8 cellular contexts compared by ENCODE assay signal in the genomic region with DNA sequence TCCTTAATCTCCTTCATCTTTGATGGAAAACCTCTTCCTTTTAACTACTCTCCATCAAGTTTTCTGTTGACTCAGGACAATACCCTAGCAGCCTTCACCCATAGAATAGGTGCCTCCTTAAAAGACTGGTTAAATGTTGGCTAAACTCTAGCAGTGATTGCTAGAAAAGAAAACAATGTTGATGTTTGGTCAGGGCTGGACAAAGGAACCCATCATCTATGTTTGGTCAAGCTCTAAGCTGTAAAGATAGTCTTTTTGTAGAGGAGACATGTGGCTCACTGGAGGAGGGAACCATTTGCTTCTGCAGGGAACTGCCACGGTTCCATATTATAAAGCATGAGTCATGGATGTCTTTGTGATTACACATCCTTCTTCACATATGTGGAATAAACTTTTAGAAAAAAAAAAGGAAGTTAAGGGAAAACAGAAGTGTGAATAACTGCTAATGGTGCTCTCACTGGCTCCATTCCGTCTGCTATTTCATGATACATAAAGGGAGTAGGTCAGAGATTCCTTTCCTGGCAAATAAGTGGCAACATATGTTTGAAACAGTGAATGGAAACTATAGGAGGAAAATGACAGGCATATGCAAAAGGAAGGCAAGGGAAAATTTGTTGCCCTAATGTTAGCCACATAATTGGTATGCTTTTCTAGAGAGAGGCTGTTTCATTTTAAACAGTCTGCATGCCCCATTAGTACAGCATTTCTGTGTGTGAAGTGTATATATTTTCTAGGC.
DNase-seq lines count a peak whose midpoint lies in the region; ATAC-seq and TF ChIP-seq lines count a peak whose summit lies in the region.

No MANE protein-coding gene starts in this region.

- H3K36me3 ChIP-seq in gastroesophageal sphincter = no peaks in the 10 kb centered on the region
- H3K36me3 ChIP-seq in upper lobe of right lung = no peaks in the 10 kb centered on the region

- POLR2A ChIA-PET in activated CD8-positive, alpha-beta T cell treated with anti-CD3 and anti-CD28 coated beads, Interleukin-2, amount 10 ng/mL, durations not matched to agents 7 days and 5 days (lab: Charles Lee) = no interaction called here

- intact Hi-C loops in Right ventricle myocardium inferior (cut with DNase I) = no loop called here
- intact Hi-C loops in cardiac septum (cut with DNase I) = no loop called here
- intact Hi-C loops in upper lobe of right lung (cut with DNase I) = no loop called here

- no peak overlapping the region for H3K4me3 Mint-ChIP-seq in activated CD8-positive, alpha-beta T cell treated with anti-CD3 and anti-CD28 coated beads, Interleukin-2, amount 10 ng/mL, durations not matched to agents 7 days and 5 days

- no peaks in the 10 kb centered on the region for H3K27me3 ChIP-seq in gastroesophageal sphincter
- no peaks in the 10 kb centered on the region for H3K27me3 ChIP-seq in upper lobe of right lung

- peaks cover 3% of the 10 kb centered on the region for H3K36me3 Mint-ChIP-seq in activated CD8-positive, alpha-beta T cell treated with anti-CD3 and anti-CD28 coated beads, Interleukin-2, amount 10 ng/mL, durations not matched to agents 7 days and 5 days (ENCODE audit: low read depth)

- no peak for DNase-seq in Right ventricle myocardium inferior (ENCODE audit: missing footprints)
- DNase-seq in cardiac septum (ENCODE audit: low spot score) = no peak
- peak; percentile 93 for DNase-seq in SIG-M5 treated with dmso at 0.1 percent for 504 hours (lab: John Stamatoyannopoulos, UW; ENCODE audit: unreplicated experiment)
- no peak for DNase-seq in upper lobe of right lung
- no peak for DNase-seq in activated CD8-positive, alpha-beta T cell treated with anti-CD3 and anti-CD28 coated beads, Interleukin-2, amount 10 ng/mL, durations not matched to agents 7 days and 5 days
- no peak for DNase-seq in activated CD4-positive, alpha-beta T cell treated with anti-CD3 and anti-CD28 coated beads for 48 hours

- peak; percentile 42 for ATAC-seq in Right ventricle myocardium inferior
- peak; percentile 51 for ATAC-seq in gastroesophageal sphincter
- ATAC-seq in upper lobe of right lung = peak; percentile 84
- ATAC-seq in activated CD8-positive, alpha-beta T cell treated with anti-CD3 and anti-CD28 coated beads, Interleukin-2, amount 10 ng/mL, durations not matched to agents 7 days and 5 days = no peak
- no peak for ATAC-seq in GM18511 (IDR thresholded peaks at IDR 0.05; ENCODE audit: unreplicated experiment)

- CTCF ChIA-PET in activated CD8-positive, alpha-beta T cell treated with anti-CD3 and anti-CD28 coated beads, Interleukin-2, amount 10 ng/mL, durations not matched to agents 7 days and 5 days (lab: Charles Lee) = interaction anchor here (0.7 to 2.1 kb wide), 2 partner anchors 52 to 64 kb away, joined by 4 to 10 read pairs; no protein-coding TSS in a partner anchor

- TF ChIP-seq CTCF in gastroesophageal sphincter (IDR thresholded peaks at IDR 0.05) (no peak), upper lobe of right lung (IDR thresholded peaks at IDR 0.05) (no peak)

- H3K4me3 ChIP-seq in gastroesophageal sphincter = no peak overlapping the region
- no peak overlapping the region for H3K4me3 ChIP-seq in upper lobe of right lung

- WGBS in gastroesophageal sphincter (ENCODE audit: low coverage in 1 of 2), 2 donors = 32 to 69% methylated on average over 2 of the region's 2 CpGs

- H3K27ac Mint-ChIP-seq in activated CD8-positive, alpha-beta T cell treated with anti-CD3 and anti-CD28 coated beads, Interleukin-2, amount 10 ng/mL, durations not matched to agents 7 days and 5 days = no peak overlapping the region

- no peaks in the 10 kb centered on the region for H3K9me3 Mint-ChIP-seq in activated CD8-positive, alpha-beta T cell treated with anti-CD3 and anti-CD28 coated beads, Interleukin-2, amount 10 ng/mL, durations not matched to agents 7 days and 5 days (ENCODE audit: insufficient read depth)

- peaks cover 3 to 14% (median 5%) of the 10 kb centered on the region in 3 donors for H3K4me1 ChIP-seq in gastroesophageal sphincter
- H3K4me1 ChIP-seq in upper lobe of right lung = peaks cover 3% of the 10 kb centered on the region

- no peak for TF ChIP-seq EP300 in gastroesophageal sphincter (IDR thresholded peaks at IDR 0.05)

- H3K27ac ChIP-seq in gastroesophageal sphincter = no peak overlapping the region
- peak overlapping the region; percentile 52 for H3K27ac ChIP-seq in upper lobe of right lung

- peaks cover 9% of the 10 kb centered on the region for H3K4me1 Mint-ChIP-seq in activated CD8-positive, alpha-beta T cell treated with anti-CD3 and anti-CD28 coated beads, Interleukin-2, amount 10 ng/mL, durations not matched to agents 7 days and 5 days (ENCODE audit: low read depth)

- no peaks in the 10 kb centered on the region for H3K27me3 Mint-ChIP-seq in activated CD8-positive, alpha-beta T cell treated with anti-CD3 and anti-CD28 coated beads, Interleukin-2, amount 10 ng/mL, durations not matched to agents 7 days and 5 days (ENCODE audit: low read depth)

- H3K9me3 ChIP-seq in gastroesophageal sphincter (no peaks in the 10 kb centered on the region), upper lobe of right lung (no peaks in the 10 kb centered on the region)

- no peak for TF ChIP-seq POLR2A in gastroesophageal sphincter (IDR thresholded peaks at IDR 0.05)

Comparison
In these comparisons a context has a peak if more than half of its experiments do, and no peak if none do; other contexts are left out.
1. ATAC-seq: peak in Right ventricle myocardium inferior (single experiment), gastroesophageal sphincter (single experiment) and upper lobe of right lung (single experiment); none in activated CD8-positive, alpha-beta T cell treated with anti-CD3 and anti-CD28 coated beads, Interleukin-2, amount 10 ng/mL, durations not matched to agents 7 days and 5 days (single experiment) and GM18511 (single experiment).